ENCODE assay signal across 20 cellular contexts in the genomic region with DNA sequence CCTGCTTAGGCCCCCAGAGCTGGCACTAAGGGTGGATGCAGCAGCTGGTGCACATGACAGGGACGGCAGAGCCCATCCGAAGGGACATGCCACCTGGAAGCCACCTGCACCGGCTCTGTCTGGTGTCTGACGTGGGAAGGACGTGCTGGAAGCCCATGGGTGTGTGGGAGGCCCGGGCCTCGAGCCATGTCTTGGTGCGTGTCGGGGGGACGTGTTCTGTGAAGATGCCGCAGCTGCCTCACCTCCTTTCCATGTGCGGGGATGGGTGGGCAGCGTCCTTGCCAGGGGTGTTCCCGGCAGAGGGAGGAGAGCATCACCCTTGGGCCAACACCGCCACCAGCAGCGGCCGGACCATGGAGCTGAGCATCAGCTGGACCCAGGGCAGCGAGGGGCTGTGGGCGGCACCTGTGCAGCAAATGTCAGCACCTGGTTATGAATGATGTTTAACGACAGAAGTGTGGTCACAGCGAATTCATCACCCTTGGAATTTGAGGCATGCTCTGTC. TPM values are rescaled to one million over a fixed set of nuclear protein-coding genes. Genes with fewer than 3 reads are reported as not detected.
DNase-seq lines count a peak whose midpoint lies in the region; ATAC-seq and TF ChIP-seq lines count a peak whose summit lies in the region.
"Had no signal": no experiment of that assay in that cellular context is flagged by ENCODE, and none has a peak within 500 bp of the region (broad histone marks: within the 10 kb centered on the region; RNA-seq: fewer than 3 reads in every experiment).

No MANE protein-coding gene starts in this region.

- H3K4me1 Mint-ChIP-seq in activated naive CD4-positive, alpha-beta T cell treated with anti-CD3 and anti-CD28 coated beads, Interleukin-2, amount 10 ng/mL, durations not matched to agents 7 days and 5 days, result peaks cover 12% of the 10 kb centered on the region
- H3K4me1 Mint-ChIP-seq: IgD-negative memory B cell had no signal

- ATAC-seq in HG03095 (IDR thresholded peaks at IDR 0.05; ENCODE audit: unreplicated experiment), result no peak

- H3K27me3 ChIP-seq in esophagus muscularis mucosa, result no peaks in the 10 kb centered on the region
- peaks cover 0 to 3% (median 0%) of the 10 kb centered on the region in 3 experiments for H3K27me3 ChIP-seq in neuronal stem cell (ENCODE audit: control insufficient read depth in 3 of 3, insufficient read depth in 3 of 3, low read depth in 1 of 3, low read length in 3 of 3)
- no peaks in the 10 kb centered on the region for H3K27me3 ChIP-seq in transverse colon
- H3K27me3 ChIP-seq: right lobe of liver, SJSA1, testis had no signal

- H3K27ac ChIP-seq in esophagus muscularis mucosa (replicated peaks in 1 of 4), result peak overlapping the region; percentile 72 to 84 (median 80)
- H3K27ac ChIP-seq in neuronal stem cell (replicated peaks; ENCODE audit: low read length), result no peak overlapping the region
- peak overlapping the region; percentile 78 to 85 (median 83) for H3K27ac ChIP-seq in transverse colon
- H3K27ac ChIP-seq: SJSA1 had no signal

- H3K27me3 Mint-ChIP-seq in activated naive CD4-positive, alpha-beta T cell treated with anti-CD3 and anti-CD28 coated beads, Interleukin-2, amount 10 ng/mL, durations not matched to agents 7 days and 5 days, result peaks cover 10% of the 10 kb centered on the region

- H3K23ac ChIP-seq in neuronal stem cell (ENCODE audit: low read depth, low read length, poor library complexity), result peak overlapping the region; percentile 6

- no peaks in the 10 kb centered on the region for H3K9me3 Mint-ChIP-seq in activated naive CD4-positive, alpha-beta T cell treated with anti-CD3 and anti-CD28 coated beads, Interleukin-2, amount 10 ng/mL, durations not matched to agents 7 days and 5 days
- H3K9me3 Mint-ChIP-seq: activated naive CD4-positive, alpha-beta T cell treated with anti-CD3 and anti-CD28 coated beads for 36 hours; IgD-negative memory B cell; nephron progenitor cell had no signal

- peak overlapping the region; percentile 35 for H2BK5ac ChIP-seq in neuronal stem cell (ENCODE audit: low read length)

- no peak for TF ChIP-seq CTCF in esophagus muscularis mucosa (IDR thresholded peaks at IDR 0.05)
- TF ChIP-seq CTCF in transverse colon (IDR thresholded peaks at IDR 0.05), result no peak

- DNase-seq in activated naive CD4-positive, alpha-beta T cell treated with anti-CD3 and anti-CD28 coated beads, Interleukin-2, amount 10 ng/mL, durations not matched to agents 7 days and 5 days, result peak; percentile 18
- no peak for DNase-seq in activated naive CD4-positive, alpha-beta T cell treated with anti-CD3 and anti-CD28 coated beads, Interleukin-2, amount 50 U/mL, for 16 hours
- no peak for DNase-seq in esophagus muscularis mucosa (ENCODE audit: extremely low spot score)
- no peak for DNase-seq in neuronal stem cell (ENCODE audit: low spot score)
- DNase-seq in transverse colon, result no peak
- DNase-seq in iPS-NIHi11 (ENCODE audit: low spot score), result no peak
- DNase-seq in iPS-NIHi7 (ENCODE audit: extremely low spot score), result no peak
- DNase-seq: activated CD4-positive, CD25-positive, alpha-beta regulatory T cell treated with anti-CD3 and anti-CD28 coated beads, Interleukin-2, amount 50 U/mL, for 72 hours; activated naive CD4-positive, alpha-beta T cell treated with anti-CD3 and anti-CD28 coated beads for 36 hours; mammary epithelial cell; MV-4-11; NCI-H2081; NCI-H524; nephron progenitor cell; T-helper 9 cell; testis had no signal

- H3K36me3 Mint-ChIP-seq in activated naive CD4-positive, alpha-beta T cell treated with anti-CD3 and anti-CD28 coated beads, Interleukin-2, amount 10 ng/mL, durations not matched to agents 7 days and 5 days, result no peaks in the 10 kb centered on the region
- H3K36me3 Mint-ChIP-seq: IgD-negative memory B cell had no signal

- no peak overlapping the region for H4K8ac ChIP-seq in neuronal stem cell (ENCODE audit: low read depth, low read length)

- H3K4me1 ChIP-seq in esophagus muscularis mucosa (peaks cover 50 to 66% (median 63%) of the 10 kb centered on the region in 4 donors), neuronal stem cell (ENCODE audit: control insufficient read depth in 2 of 2, insufficient read depth in 1 of 2, low read depth in 1 of 2, low read length in 2 of 2) (peaks cover 20 to 21% of the 10 kb centered on the region in 2 donors), transverse colon (peaks cover 9 to 35% (median 29%) of the 10 kb centered on the region in 4 donors)

- no peak overlapping the region for H3K4me3 Mint-ChIP-seq in activated naive CD4-positive, alpha-beta T cell treated with anti-CD3 and anti-CD28 coated beads, Interleukin-2, amount 10 ng/mL, durations not matched to agents 7 days and 5 days
- H3K4me3 Mint-ChIP-seq: activated naive CD4-positive, alpha-beta T cell treated with anti-CD3 and anti-CD28 coated beads for 36 hours; IgD-negative memory B cell; nephron progenitor cell had no signal

- H2AK5ac ChIP-seq in neuronal stem cell (ENCODE audit: low read depth, low read length), result peak overlapping the region; percentile 9

- no peak overlapping the region for H3K14ac ChIP-seq in neuronal stem cell (ENCODE audit: low read length)

- H4K91ac ChIP-seq in neuronal stem cell (ENCODE audit: low read depth, low read length, poor library complexity), result no peak overlapping the region

- no peak overlapping the region for H2AFZ ChIP-seq in neuronal stem cell (ENCODE audit: low read length)

- no peak overlapping the region for H3K4me2 ChIP-seq in neuronal stem cell (ENCODE audit: insufficient read depth, low read length, poor library complexity, severe bottlenecking)

- TF ChIP-seq EP300 in esophagus muscularis mucosa (IDR thresholded peaks at IDR 0.05), result no peak
- no peak for TF ChIP-seq EP300 in transverse colon (IDR thresholded peaks at IDR 0.05; ENCODE audit: low read depth)

- H3K9me3 ChIP-seq in esophagus muscularis mucosa, result no peaks in the 10 kb centered on the region
- H3K9me3 ChIP-seq in neuronal stem cell (replicated peaks in 1 of 2; ENCODE audit: control insufficient read depth in 2 of 2, insufficient read depth in 1 of 2, low read depth in 1 of 2, low read length in 2 of 2), result peaks cover 0 to 2% of the 10 kb centered on the region in 2 donors
- H3K9me3 ChIP-seq in transverse colon, result no peaks in the 10 kb centered on the region
- H3K9me3 ChIP-seq: right lobe of liver, SJSA1, testis had no signal

- H3K4me3 ChIP-seq in esophagus muscularis mucosa (no peak overlapping the region), neuronal stem cell (ENCODE audit: low read length in 2 of 2) (no peak overlapping the region), transverse colon (no peak overlapping the region)
- H3K4me3 ChIP-seq: right lobe of liver, SJSA1, testis had no signal

- H2BK15ac ChIP-seq in neuronal stem cell (ENCODE audit: low read length), result peak overlapping the region; percentile 61

- H3K36me3 ChIP-seq in esophagus muscularis mucosa (no peaks in the 10 kb centered on the region), neuronal stem cell (replicated peaks in 1 of 2; ENCODE audit: control insufficient read depth in 2 of 2, insufficient read depth in 2 of 2, low read length in 2 of 2) (no peaks in the 10 kb centered on the region), transverse colon (no peaks in the 10 kb centered on the region)
- H3K36me3 ChIP-seq: right lobe of liver, SJSA1 had no signal

- peaks cover 3% of the 10 kb centered on the region for H3K79me1 ChIP-seq in neuronal stem cell (ENCODE audit: low read depth, low read length)

- no peak overlapping the region for H2BK120ac ChIP-seq in neuronal stem cell (ENCODE audit: low read depth, low read length)

- no peak overlapping the region for H2BK12ac ChIP-seq in neuronal stem cell (ENCODE audit: low read length)

- 95% methylated on average over 4 of the region's 21 CpGs for WGBS in esophagus muscularis mucosa
- WGBS in neuronal stem cell (ENCODE audit: extremely low coverage in 2 of 2, insufficient read length in 2 of 2, insufficient replicate concordance in 1 of 2), 2 donors, result no CpG with 5 or more reads among the region's 21 CpGs
- 87% methylated on average over 21 of the region's 21 CpGs; no CpG with 5 or more reads in 1 of the 2 donors for WGBS in transverse colon (ENCODE audit: low coverage in 1 of 2), 2 donors

- no peak overlapping the region for H3K27ac Mint-ChIP-seq in activated naive CD4-positive, alpha-beta T cell treated with anti-CD3 and anti-CD28 coated beads, Interleukin-2, amount 10 ng/mL, durations not matched to agents 7 days and 5 days
- H3K27ac Mint-ChIP-seq: activated naive CD4-positive, alpha-beta T cell treated with anti-CD3 and anti-CD28 coated beads for 36 hours; IgD-negative memory B cell; nephron progenitor cell had no signal

- no peak overlapping the region for H3K9ac ChIP-seq in neuronal stem cell (ENCODE audit: low read depth, low read length, poor library complexity)

- peak overlapping the region; percentile 23 for H3K18ac ChIP-seq in neuronal stem cell (ENCODE audit: low read length)

- intact Hi-C loops in esophagus muscularis mucosa (cut with DNase I) (no loop called here), transverse colon (cut with DNase I; ENCODE audit: low total_unique reads) (no loop called here)

- H3K4ac ChIP-seq in neuronal stem cell (ENCODE audit: low read length), result no peak overlapping the region

- CTCF ChIA-PET in activated naive CD4-positive, alpha-beta T cell treated with anti-CD3 and anti-CD28 coated beads, Interleukin-2, amount 10 ng/mL, durations not matched to agents 7 days and 5 days (lab: Charles Lee), result no interaction called here

- TF ChIP-seq POLR2A in esophagus muscularis mucosa (IDR thresholded peaks at IDR 0.05; ENCODE audit: low read depth) (no peak), transverse colon (IDR thresholded peaks at IDR 0.05) (no peak)

- in situ Hi-C loops in transverse colon (cut with MboI; ENCODE audit: low pct_ligation_motif_present in 1 of 4, low pct_unique_long_range_greater_than_20kb in 1 of 4, low sequenced_read_pairs in 3 of 4), result no loop called here

RNA-seq across cellular contexts. Expression of gene POFUT2, which starts 15.5 kb away (rescaled TPM):
- 10 to 100 TPM; 15.8 to 21.6 (median 18.7) TPM for total RNA-seq in esophagus muscularis mucosa
- 33.3 TPM for polyA plus RNA-seq in neuronal stem cell (2013, experiment 1 of 2)
- 32.4 TPM for polyA plus RNA-seq in neuronal stem cell (2013, experiment 2 of 2)
- total RNA-seq in transverse colon, result 10 to 100 TPM; 29.9 to 79.3 (median 33.3) TPM
